ENCODE assay signal across 9 cellular contexts in genomic region chr11:116193321-116194114, GRCh38.
DNase-seq lines count a peak whose midpoint lies in the region; ATAC-seq and TF ChIP-seq lines count a peak whose summit lies in the region.
"Had no signal": no experiment of that assay in that cellular context is flagged by ENCODE, and none has a peak within 500 bp of the region (broad histone marks: within the 10 kb centered on the region; RNA-seq: fewer than 3 reads in every experiment).

No MANE protein-coding gene starts in this region.

- no peak for TF ChIP-seq POLR2A in transverse colon (IDR thresholded peaks at IDR 0.05)

- intact Hi-C loops in MCF 10A (cut with micrococcal nuclease) (no loop called here), transverse colon (cut with DNase I; ENCODE audit: low total_unique reads) (no loop called here)

- WGBS in liver = 4% methylated on average over 34 of the region's 34 CpGs
- WGBS in transverse colon (ENCODE audit: low coverage in 1 of 2), 2 donors = 1 to 5% methylated on average over 16 to 34 of the region's 34 CpGs

- H3K27me3 ChIP-seq in liver (ENCODE audit: control insufficient read depth in 4 of 4, insufficient read depth in 4 of 4, low read length in 3 of 4) (peaks cover 0 to 2% (median under 1%) of the 10 kb centered on the region in 4 donors), transverse colon (no peaks in the 10 kb centered on the region)

- BruUV-seq in MCF 10A (replicated peaks; lab: Mats Ljungman, UMichigan) = no TSS peak

- no peak for ATAC-seq in GM18520 (IDR thresholded peaks at IDR 0.05; ENCODE audit: unreplicated experiment)
- no peak for ATAC-seq in GM21529 (IDR thresholded peaks at IDR 0.05; ENCODE audit: unreplicated experiment)

- POLR2A ChIA-PET in MCF 10A (lab: Yijun Ruan, JAX) = no interaction called here

- TF ChIP-seq RAD21 in liver (IDR thresholded peaks at IDR 0.05) = no peak

- H3K9me3 Mint-ChIP-seq in MCF 10A (ENCODE audit: unreplicated experiment) = peaks cover 47% of the 10 kb centered on the region

- H3K4me1 ChIP-seq in liver (ENCODE audit: control insufficient read depth in 4 of 4, insufficient read depth in 4 of 4, low read length in 3 of 4) (peaks cover 0 to 4% (median 0%) of the 10 kb centered on the region in 4 donors), transverse colon (peaks cover 5 to 18% (median 14%) of the 10 kb centered on the region in 4 donors)

- no peak overlapping the region for H3K4me3 Mint-ChIP-seq in MCF 10A (ENCODE audit: unreplicated experiment)
- H3K4me3 Mint-ChIP-seq: CD4-positive, CD25-positive, alpha-beta regulatory T cell had no signal

- H3K9me3 ChIP-seq in liver (ENCODE audit: control insufficient read depth in 4 of 4, low read length in 3 of 4) (no peaks in the 10 kb centered on the region), transverse colon (no peaks in the 10 kb centered on the region)

- TF ChIP-seq EP300 in transverse colon (IDR thresholded peaks at IDR 0.05; ENCODE audit: low read depth) = no peak

- no peak overlapping the region for H3K27ac ChIP-seq in liver (ENCODE audit: low read depth in 1 of 2, low read length in 2 of 2)
- peak overlapping the region; percentile 18 to 44 (median 33) for H3K27ac ChIP-seq in transverse colon

- no peaks in the 10 kb centered on the region for H3K4me1 Mint-ChIP-seq in MCF 10A (ENCODE audit: insufficient read depth, unreplicated experiment)

- H3K36me3 ChIP-seq in liver (ENCODE audit: control insufficient read depth in 4 of 4, insufficient read depth in 3 of 4, low read depth in 1 of 4, low read length in 3 of 4) (no peaks in the 10 kb centered on the region), transverse colon (no peaks in the 10 kb centered on the region)

- peak overlapping the region in 1 of 3 donors; percentile 3 for H3K4me3 ChIP-seq in liver (ENCODE audit: low read depth in 1 of 3, low read length in 3 of 3)
- peak overlapping the region in 3 of 4 donors; percentile 34 to 48 (median 38) for H3K4me3 ChIP-seq in transverse colon

- no peak overlapping the region for H3K9ac ChIP-seq in liver (ENCODE audit: low read depth in 1 of 2, low read length in 2 of 2)

- no peak overlapping the region for H3K27ac Mint-ChIP-seq in MCF 10A (ENCODE audit: low read depth, unreplicated experiment)
- H3K27ac Mint-ChIP-seq: CD4-positive, CD25-positive, alpha-beta regulatory T cell had no signal

- H3K36me3 Mint-ChIP-seq in MCF 10A (ENCODE audit: insufficient read depth, unreplicated experiment) = no peaks in the 10 kb centered on the region
- H3K36me3 Mint-ChIP-seq: CD4-positive, CD25-positive, alpha-beta regulatory T cell had no signal

- DNase-seq in T47D (ENCODE audit: low read depth in 1 of 2, low spot score in 1 of 2) (peak; percentile 38 to 75), MCF 10A (ENCODE audit: unreplicated experiment) (no peak), dermis microvascular lymphatic vessel endothelial cell (ENCODE audit: low read depth in 2 of 2) (peak; percentile 48 to 64), transverse colon (peak; percentile 60), NCI-H1694 treated with DMSO at 0.1 percent for 48 hours (lab: John Stamatoyannopoulos, UW) (no peak)
- DNase-seq: CD4-positive, CD25-positive, alpha-beta regulatory T cell had no signal

- in situ Hi-C loops in T47D (cut with HindIII; ENCODE audit: low pct_unique_long_range_greater_than_20kb, low sequenced_read_pairs) = no loop called here
- in situ Hi-C loops in transverse colon (cut with MboI; ENCODE audit: low pct_ligation_motif_present in 1 of 4, low pct_unique_long_range_greater_than_20kb in 1 of 4, low sequenced_read_pairs in 3 of 4) = no loop called here

- H3K27me3 Mint-ChIP-seq in MCF 10A (ENCODE audit: insufficient read depth, unreplicated experiment) = no peaks in the 10 kb centered on the region

- CTCF ChIA-PET in MCF 10A (lab: Yijun Ruan, JAX) = no interaction called here

- TF ChIP-seq CTCF in MCF 10A (IDR thresholded peaks at IDR 0.05; ENCODE audit: unreplicated experiment) (no peak), liver (IDR thresholded peaks at IDR 0.05; ENCODE audit: low read depth, low read length, missing input control) (peak; percentile 20), transverse colon (IDR thresholded peaks at IDR 0.05) (peak in 1 of 5 experiments; percentile 16)

TF ChIP-seq in liver, 16 proteins besides CTCF, POLR2A, EP300 and RAD21:
- TF ChIP-seq SP1 (IDR thresholded peaks at IDR 0.05) = peak; percentile 10
- no peak for TF ChIP-seq HNF4G (IDR thresholded peaks at IDR 0.05)
- TF ChIP-seq MAX (IDR thresholded peaks at IDR 0.05) = no peak
- no peak for TF ChIP-seq FOXA2 (IDR thresholded peaks at IDR 0.05)

Comparison
In these comparisons a context has a peak if more than half of its experiments do, and no peak if none do; other contexts are left out.
1. DNase-seq: peak in T47D (2 of 2), dermis microvascular lymphatic vessel endothelial cell (2 of 2) and transverse colon (single experiment); none in MCF 10A (single experiment) and NCI-H1694 treated with DMSO at 0.1 percent for 48 hours (single experiment).
2. H3K27ac ChIP-seq: peak in transverse colon (4 of 4); none in liver (0 of 2).